In the genomic region with DNA sequence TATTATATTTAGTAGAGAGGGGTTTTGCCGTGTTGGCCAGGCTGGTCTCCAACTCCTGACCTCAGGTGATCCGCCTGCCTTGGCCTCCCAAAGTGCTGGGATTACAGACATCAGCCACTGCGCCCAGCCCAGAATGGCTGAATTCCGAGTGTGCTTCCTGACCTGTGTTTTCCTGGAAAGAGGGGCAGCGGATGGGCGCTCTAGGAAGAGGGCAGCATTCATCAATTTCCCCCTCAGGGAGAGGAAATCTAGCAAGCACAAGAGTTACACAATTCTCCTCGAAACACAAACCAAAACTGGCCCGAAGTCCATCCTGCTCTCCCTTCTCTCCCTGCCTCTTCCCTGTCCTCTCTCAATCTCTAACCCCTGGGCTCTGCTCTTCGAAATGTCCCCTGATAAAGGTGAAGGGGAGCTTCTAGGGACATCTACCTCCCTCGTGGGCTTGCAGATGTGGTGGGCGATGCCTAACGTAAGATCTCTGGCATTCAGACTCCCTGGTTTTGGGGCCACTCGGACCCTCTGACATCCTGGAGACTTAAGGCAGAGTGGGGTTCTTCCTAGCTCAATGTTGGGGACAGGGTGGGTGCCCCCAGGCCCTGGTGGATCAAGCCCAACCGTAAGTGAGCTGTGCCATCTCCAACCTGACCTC, we compare ENCODE assay signal across 1 cellular context.
TF ChIP-seq lines count a peak whose summit lies in the region.

No MANE protein-coding gene starts in this region.

TF ChIP-seq in HepG2, 621 proteins besides CTCF, POLR2A, EP300 and RAD21 (continued from another document and continues in another):
- TF ChIP-seq FOXA3 (CRISPR knock-in tag; IDR thresholded peaks at IDR 0.05) (0 out of 2 replicates have a peak, but pooled peaks have one; percentile 41), ZNF484 (CRISPR knock-in tag; IDR thresholded peaks at IDR 0.05; ENCODE audit: borderline replicate concordance, low read depth) (no peak), FOXM1 (CRISPR knock-in tag; IDR thresholded peaks at IDR 0.05) (no peak), ZNF777 (CRISPR knock-in tag; IDR thresholded peaks at IDR 0.05) (no peak), DMAP1 (CRISPR knock-in tag; IDR thresholded peaks at IDR 0.05) (no peak), CBX1 (IDR thresholded peaks at IDR 0.05; ENCODE audit: low read depth) (no peak), FOXO1 (CRISPR knock-in tag; IDR thresholded peaks at IDR 0.05) (peak; percentile 67; the same call in 1 of the 2 replicates), PAWR (CRISPR knock-in tag; IDR thresholded peaks at IDR 0.05; ENCODE audit: borderline replicate concordance) (no peak), ISL2 (CRISPR knock-in tag; IDR thresholded peaks at IDR 0.05) (peak; percentile 69; the same call in 1 of the 2 replicates), ZBTB38 (CRISPR knock-in tag; IDR thresholded peaks at IDR 0.05) (peak; percentile 36; the same call in 1 of the 2 replicates), NCOA1 (CRISPR knock-in tag; IDR thresholded peaks at IDR 0.05) (no peak), HNRNPUL1 (IDR thresholded peaks at IDR 0.05; ENCODE audit: low read depth, low read length) (no peak), ZNF572 (CRISPR knock-in tag; IDR thresholded peaks at IDR 0.05) (no peak), ZNF260 (CRISPR knock-in tag; IDR thresholded peaks at IDR 0.05; ENCODE audit: borderline replicate concordance, low read depth) (no peak), ZNF350 (CRISPR knock-in tag; IDR thresholded peaks at IDR 0.05; ENCODE audit: borderline replicate concordance, low read depth) (peak; percentile 51), SNAI1 (CRISPR knock-in tag; IDR thresholded peaks at IDR 0.05; ENCODE audit: borderline replicate concordance) (no peak), ZBTB21 (CRISPR knock-in tag; IDR thresholded peaks at IDR 0.05) (no peak; the same call in 1 of the 2 replicates), TRIM24 (CRISPR knock-in tag; IDR thresholded peaks at IDR 0.05) (no peak; the same call in 1 of the 2 replicates), ZNF160 (CRISPR knock-in tag; IDR thresholded peaks at IDR 0.05) (no peak), ZNF761 (CRISPR knock-in tag; conservative IDR thresholded peaks at IDR 0.05) (peak; percentile 49; the same call in 1 of the 2 replicates), MYNN (CRISPR knock-in tag; IDR thresholded peaks at IDR 0.05; ENCODE audit: low read depth) (no peak), ZSCAN30 (CRISPR knock-in tag; IDR thresholded peaks at IDR 0.05) (no peak), CAMTA2 (CRISPR knock-in tag; IDR thresholded peaks at IDR 0.05; ENCODE audit: borderline replicate concordance) (no peak), HNF4A (CRISPR knock-in tag; IDR thresholded peaks at IDR 0.05) (peak; percentile 93), GZF1 (CRISPR knock-in tag; IDR thresholded peaks at IDR 0.05) (no peak), IKZF1 (IDR thresholded peaks at IDR 0.05) (no peak), ATAD3A (CRISPR knock-in tag; IDR thresholded peaks at IDR 0.05) (no peak), ZNF430 (CRISPR knock-in tag; IDR thresholded peaks at IDR 0.05) (peak; percentile 77), ZNF577 (CRISPR knock-in tag; IDR thresholded peaks at IDR 0.05; ENCODE audit: borderline replicate concordance, low read depth) (no peak), ZNF335 (CRISPR knock-in tag; IDR thresholded peaks at IDR 0.05) (no peak), PRPF4 (IDR thresholded peaks at IDR 0.05; ENCODE audit: low read depth, low read length, poor library complexity, severe bottlenecking) (no peak), ZFP62 (CRISPR knock-in tag; IDR thresholded peaks at IDR 0.05) (0 out of 2 replicates have a peak, but pooled peaks have one; percentile 18), ZNF33B (CRISPR knock-in tag; IDR thresholded peaks at IDR 0.05) (no peak), MED8 (CRISPR knock-in tag; IDR thresholded peaks at IDR 0.05; ENCODE audit: insufficient replicate concordance) (no peak), KDM5A (IDR thresholded peaks at IDR 0.05; ENCODE audit: borderline replicate concordance, low read length) (no peak), ZSCAN12 (CRISPR knock-in tag; IDR thresholded peaks at IDR 0.05) (peak; percentile 90; the same call in 1 of the 2 replicates), MEIS2 (CRISPR knock-in tag; IDR thresholded peaks at IDR 0.05) (peak; percentile 91), RORA (CRISPR knock-in tag; IDR thresholded peaks at IDR 0.05) (no peak), SAP130 (CRISPR knock-in tag; IDR thresholded peaks at IDR 0.05; ENCODE audit: low read depth) (peak; percentile 67), PHF21A (CRISPR knock-in tag; IDR thresholded peaks at IDR 0.05) (peak; percentile 93), ZNF616 (CRISPR knock-in tag; IDR thresholded peaks at IDR 0.05; ENCODE audit: low read depth) (no peak), ZNF33A (CRISPR knock-in tag; IDR thresholded peaks at IDR 0.05; ENCODE audit: borderline replicate concordance) (no peak), ZNF549 (CRISPR knock-in tag; IDR thresholded peaks at IDR 0.05) (0 out of 2 replicates have a peak, but pooled peaks have one; percentile 69)
- TF ChIP-seq, protein P1, sequence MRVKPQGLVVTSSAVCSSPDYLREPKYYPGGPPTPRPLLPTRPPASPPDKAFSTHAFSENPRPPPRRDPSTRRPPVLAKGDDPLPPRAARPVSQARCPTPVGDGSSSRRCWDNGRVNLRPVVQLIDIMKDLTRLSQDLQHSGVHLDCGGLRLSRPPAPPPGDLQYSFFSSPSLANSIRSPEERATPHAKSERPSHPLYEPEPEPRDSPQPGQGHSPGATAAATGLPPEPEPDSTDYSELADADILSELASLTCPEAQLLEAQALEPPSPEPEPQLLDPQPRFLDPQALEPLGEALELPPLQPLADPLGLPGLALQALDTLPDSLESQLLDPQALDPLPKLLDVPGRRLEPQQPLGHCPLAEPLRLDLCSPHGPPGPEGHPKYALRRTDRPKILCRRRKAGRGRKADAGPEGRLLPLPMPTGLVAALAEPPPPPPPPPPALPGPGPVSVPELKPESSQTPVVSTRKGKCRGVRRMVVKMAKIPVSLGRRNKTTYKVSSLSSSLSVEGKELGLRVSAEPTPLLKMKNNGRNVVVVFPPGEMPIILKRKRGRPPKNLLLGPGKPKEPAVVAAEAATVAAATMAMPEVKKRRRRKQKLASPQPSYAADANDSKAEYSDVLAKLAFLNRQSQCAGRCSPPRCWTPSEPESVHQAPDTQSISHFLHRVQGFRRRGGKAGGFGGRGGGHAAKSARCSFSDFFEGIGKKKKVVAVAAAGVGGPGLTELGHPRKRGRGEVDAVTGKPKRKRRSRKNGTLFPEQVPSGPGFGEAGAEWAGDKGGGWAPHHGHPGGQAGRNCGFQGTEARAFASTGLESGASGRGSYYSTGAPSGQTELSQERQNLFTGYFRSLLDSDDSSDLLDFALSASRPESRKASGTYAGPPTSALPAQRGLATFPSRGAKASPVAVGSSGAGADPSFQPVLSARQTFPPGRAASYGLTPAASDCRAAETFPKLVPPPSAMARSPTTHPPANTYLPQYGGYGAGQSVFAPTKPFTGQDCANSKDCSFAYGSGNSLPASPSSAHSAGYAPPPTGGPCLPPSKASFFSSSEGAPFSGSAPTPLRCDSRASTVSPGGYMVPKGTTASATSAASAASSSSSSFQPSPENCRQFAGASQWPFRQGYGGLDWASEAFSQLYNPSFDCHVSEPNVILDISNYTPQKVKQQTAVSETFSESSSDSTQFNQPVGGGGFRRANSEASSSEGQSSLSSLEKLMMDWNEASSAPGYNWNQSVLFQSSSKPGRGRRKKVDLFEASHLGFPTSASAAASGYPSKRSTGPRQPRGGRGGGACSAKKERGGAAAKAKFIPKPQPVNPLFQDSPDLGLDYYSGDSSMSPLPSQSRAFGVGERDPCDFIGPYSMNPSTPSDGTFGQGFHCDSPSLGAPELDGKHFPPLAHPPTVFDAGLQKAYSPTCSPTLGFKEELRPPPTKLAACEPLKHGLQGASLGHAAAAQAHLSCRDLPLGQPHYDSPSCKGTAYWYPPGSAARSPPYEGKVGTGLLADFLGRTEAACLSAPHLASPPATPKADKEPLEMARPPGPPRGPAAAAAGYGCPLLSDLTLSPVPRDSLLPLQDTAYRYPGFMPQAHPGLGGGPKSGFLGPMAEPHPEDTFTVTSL (CRISPR knock-in tag; IDR thresholded peaks at IDR 0.05; ENCODE audit: borderline replicate concordance): peak; percentile 72; the same call in 1 of the 2 replicates
- TF ChIP-seq, protein P2, sequence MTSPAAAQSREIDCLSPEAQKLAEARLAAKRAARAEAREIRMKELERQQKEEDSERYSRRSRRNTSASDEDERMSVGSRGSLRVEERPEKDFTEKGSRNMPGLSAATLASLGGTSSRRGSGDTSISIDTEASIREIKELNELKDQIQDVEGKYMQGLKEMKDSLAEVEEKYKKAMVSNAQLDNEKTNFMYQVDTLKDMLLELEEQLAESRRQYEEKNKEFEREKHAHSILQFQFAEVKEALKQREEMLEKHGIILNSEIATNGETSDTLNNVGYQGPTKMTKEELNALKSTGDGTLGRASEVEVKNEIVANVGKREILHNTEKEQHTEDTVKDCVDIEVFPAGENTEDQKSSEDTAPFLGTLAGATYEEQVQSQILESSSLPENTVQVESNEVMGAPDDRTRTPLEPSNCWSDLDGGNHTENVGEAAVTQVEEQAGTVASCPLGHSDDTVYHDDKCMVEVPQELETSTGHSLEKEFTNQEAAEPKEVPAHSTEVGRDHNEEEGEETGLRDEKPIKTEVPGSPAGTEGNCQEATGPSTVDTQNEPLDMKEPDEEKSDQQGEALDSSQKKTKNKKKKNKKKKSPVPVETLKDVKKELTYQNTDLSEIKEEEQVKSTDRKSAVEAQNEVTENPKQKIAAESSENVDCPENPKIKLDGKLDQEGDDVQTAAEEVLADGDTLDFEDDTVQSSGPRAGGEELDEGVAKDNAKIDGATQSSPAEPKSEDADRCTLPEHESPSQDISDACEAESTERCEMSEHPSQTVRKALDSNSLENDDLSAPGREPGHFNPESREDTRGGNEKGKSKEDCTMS (CRISPR knock-in tag; conservative IDR thresholded peaks at IDR 0.05): no peak
- TF ChIP-seq, protein P3, sequence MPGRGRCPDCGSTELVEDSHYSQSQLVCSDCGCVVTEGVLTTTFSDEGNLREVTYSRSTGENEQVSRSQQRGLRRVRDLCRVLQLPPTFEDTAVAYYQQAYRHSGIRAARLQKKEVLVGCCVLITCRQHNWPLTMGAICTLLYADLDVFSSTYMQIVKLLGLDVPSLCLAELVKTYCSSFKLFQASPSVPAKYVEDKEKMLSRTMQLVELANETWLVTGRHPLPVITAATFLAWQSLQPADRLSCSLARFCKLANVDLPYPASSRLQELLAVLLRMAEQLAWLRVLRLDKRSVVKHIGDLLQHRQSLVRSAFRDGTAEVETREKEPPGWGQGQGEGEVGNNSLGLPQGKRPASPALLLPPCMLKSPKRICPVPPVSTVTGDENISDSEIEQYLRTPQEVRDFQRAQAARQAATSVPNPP (CRISPR knock-in tag; IDR thresholded peaks at IDR 0.05): no peak
- TF ChIP-seq, protein P4, sequence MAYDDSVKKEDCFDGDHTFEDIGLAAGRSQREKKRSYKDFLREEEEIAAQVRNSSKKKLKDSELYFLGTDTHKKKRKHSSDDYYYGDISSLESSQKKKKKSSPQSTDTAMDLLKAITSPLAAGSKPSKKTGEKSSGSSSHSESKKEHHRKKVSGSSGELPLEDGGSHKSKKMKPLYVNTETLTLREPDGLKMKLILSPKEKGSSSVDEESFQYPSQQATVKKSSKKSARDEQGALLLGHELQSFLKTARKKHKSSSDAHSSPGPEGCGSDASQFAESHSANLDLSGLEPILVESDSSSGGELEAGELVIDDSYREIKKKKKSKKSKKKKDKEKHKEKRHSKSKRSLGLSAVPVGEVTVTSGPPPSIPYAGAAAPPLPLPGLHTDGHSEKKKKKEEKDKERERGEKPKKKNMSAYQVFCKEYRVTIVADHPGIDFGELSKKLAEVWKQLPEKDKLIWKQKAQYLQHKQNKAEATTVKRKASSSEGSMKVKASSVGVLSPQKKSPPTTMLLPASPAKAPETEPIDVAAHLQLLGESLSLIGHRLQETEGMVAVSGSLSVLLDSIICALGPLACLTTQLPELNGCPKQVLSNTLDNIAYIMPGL (CRISPR knock-in tag; IDR thresholded peaks at IDR 0.05; ENCODE audit: borderline replicate concordance in 1 of 2, low read depth in 1 of 2): peak in 1 of 2 experiments; percentile 33; a peak in 1 of 4 replicates
- TF ChIP-seq, protein P5, sequence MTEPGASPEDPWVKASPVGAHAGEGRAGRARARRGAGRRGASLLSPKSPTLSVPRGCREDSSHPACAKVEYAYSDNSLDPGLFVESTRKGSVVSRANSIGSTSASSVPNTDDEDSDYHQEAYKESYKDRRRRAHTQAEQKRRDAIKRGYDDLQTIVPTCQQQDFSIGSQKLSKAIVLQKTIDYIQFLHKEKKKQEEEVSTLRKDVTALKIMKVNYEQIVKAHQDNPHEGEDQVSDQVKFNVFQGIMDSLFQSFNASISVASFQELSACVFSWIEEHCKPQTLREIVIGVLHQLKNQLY (CRISPR knock-in tag; IDR thresholded peaks at IDR 0.05): peak; percentile 56; the same call in 1 of the 2 replicates
- TF ChIP-seq, protein P6, sequence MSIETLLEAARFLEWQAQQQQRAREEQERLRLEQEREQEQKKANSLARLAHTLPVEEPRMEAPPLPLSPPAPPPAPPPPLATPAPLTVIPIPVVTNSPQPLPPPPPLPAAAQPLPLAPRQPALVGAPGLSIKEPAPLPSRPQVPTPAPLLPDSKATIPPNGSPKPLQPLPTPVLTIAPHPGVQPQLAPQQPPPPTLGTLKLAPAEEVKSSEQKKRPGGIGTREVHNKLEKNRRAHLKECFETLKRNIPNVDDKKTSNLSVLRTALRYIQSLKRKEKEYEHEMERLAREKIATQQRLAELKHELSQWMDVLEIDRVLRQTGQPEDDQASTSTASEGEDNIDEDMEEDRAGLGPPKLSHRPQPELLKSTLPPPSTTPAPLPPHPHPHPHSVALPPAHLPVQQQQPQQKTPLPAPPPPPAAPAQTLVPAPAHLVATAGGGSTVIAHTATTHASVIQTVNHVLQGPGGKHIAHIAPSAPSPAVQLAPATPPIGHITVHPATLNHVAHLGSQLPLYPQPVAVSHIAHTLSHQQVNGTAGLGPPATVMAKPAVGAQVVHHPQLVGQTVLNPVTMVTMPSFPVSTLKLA (IDR thresholded peaks at IDR 0.05): no peak
- TF ChIP-seq, protein P7, sequence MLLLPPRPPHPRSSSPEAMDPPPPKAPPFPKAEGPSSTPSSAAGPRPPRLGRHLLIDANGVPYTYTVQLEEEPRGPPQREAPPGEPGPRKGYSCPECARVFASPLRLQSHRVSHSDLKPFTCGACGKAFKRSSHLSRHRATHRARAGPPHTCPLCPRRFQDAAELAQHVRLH (CRISPR knock-in tag; IDR thresholded peaks at IDR 0.05; ENCODE audit: borderline replicate concordance, low read depth): 0 out of 2 replicates have a peak, but pooled peaks have one; percentile 55
- TF ChIP-seq, protein P8, sequence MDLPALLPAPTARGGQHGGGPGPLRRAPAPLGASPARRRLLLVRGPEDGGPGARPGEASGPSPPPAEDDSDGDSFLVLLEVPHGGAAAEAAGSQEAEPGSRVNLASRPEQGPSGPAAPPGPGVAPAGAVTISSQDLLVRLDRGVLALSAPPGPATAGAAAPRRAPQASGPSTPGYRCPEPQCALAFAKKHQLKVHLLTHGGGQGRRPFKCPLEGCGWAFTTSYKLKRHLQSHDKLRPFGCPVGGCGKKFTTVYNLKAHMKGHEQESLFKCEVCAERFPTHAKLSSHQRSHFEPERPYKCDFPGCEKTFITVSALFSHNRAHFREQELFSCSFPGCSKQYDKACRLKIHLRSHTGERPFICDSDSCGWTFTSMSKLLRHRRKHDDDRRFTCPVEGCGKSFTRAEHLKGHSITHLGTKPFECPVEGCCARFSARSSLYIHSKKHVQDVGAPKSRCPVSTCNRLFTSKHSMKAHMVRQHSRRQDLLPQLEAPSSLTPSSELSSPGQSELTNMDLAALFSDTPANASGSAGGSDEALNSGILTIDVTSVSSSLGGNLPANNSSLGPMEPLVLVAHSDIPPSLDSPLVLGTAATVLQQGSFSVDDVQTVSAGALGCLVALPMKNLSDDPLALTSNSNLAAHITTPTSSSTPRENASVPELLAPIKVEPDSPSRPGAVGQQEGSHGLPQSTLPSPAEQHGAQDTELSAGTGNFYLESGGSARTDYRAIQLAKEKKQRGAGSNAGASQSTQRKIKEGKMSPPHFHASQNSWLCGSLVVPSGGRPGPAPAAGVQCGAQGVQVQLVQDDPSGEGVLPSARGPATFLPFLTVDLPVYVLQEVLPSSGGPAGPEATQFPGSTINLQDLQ (CRISPR knock-in tag; IDR thresholded peaks at IDR 0.05): no peak
